9 cellular contexts compared by ENCODE assay signal in genomic region chr19:18284710-18285430, GRCh38. TPM values are rescaled to one million over a fixed set of nuclear protein-coding genes. Genes with fewer than 3 reads are reported as not detected.
DNase-seq lines count a peak whose midpoint lies in the region; ATAC-seq and TF ChIP-seq lines count a peak whose summit lies in the region.
"Had no signal": no experiment of that assay in that cellular context is flagged by ENCODE, and none has a peak within 500 bp of the region (broad histone marks: within the 10 kb centered on the region; RNA-seq: fewer than 3 reads in every experiment).

No MANE protein-coding gene starts in this region.

- TF ChIP-seq RAD21 in liver (IDR thresholded peaks at IDR 0.05) = no peak

- DNase-seq in H7 = peak; percentile 20
- DNase-seq in activated CD8-positive, alpha-beta memory T cell treated with anti-CD3 and anti-CD28 coated beads, Interleukin-2, amount 50 U/mL, for 48 hours = peak; percentile 82
- peak; percentile 49 to 78 for DNase-seq in stimulated activated effector memory CD8-positive, alpha-beta T cell treated with anti-CD3 and anti-CD28 coated beads, Interleukin-12 subunit alpha, Interleukin-12 subunit beta, amount 100 ng/mL, for 72 hours (ENCODE audit: low spot score in 2 of 2)
- DNase-seq in NCI-H526 treated with DMSO at 0.1 percent for 48 hours (lab: John Stamatoyannopoulos, UW) = no peak
- DNase-seq in GDM1 (lab: John Stamatoyannopoulos, UW) = no peak
- DNase-seq in CD1c-positive myeloid dendritic cell (ENCODE audit: extremely low spot score) = no peak

- no peaks in the 10 kb centered on the region for H3K36me3 ChIP-seq in H7 (replicated peaks; ENCODE audit: control insufficient read depth, insufficient read depth, low read length)
- no peaks in the 10 kb centered on the region for H3K36me3 ChIP-seq in liver (ENCODE audit: control insufficient read depth in 4 of 4, insufficient read depth in 3 of 4, low read depth in 1 of 4, low read length in 3 of 4)

- no peak for TF ChIP-seq CTCF in liver (IDR thresholded peaks at IDR 0.05; ENCODE audit: low read depth, low read length, missing input control)

- H3K27me3 ChIP-seq in H7 (ENCODE audit: control insufficient read depth, insufficient read depth, low read length) (no peaks in the 10 kb centered on the region), liver (ENCODE audit: control insufficient read depth in 4 of 4, insufficient read depth in 4 of 4, low read length in 3 of 4) (no peaks in the 10 kb centered on the region)

- H3K36me3 Mint-ChIP-seq in stimulated activated effector memory CD8-positive, alpha-beta T cell treated with anti-CD3 and anti-CD28 coated beads, Interleukin-12 subunit alpha, Interleukin-12 subunit beta, amount 100 ng/mL, for 72 hours = peaks cover 57% of the 10 kb centered on the region

- no peak overlapping the region for H3K4me3 ChIP-seq in H7 (ENCODE audit: insufficient read depth, low read depth, low read length)
- H3K4me3 ChIP-seq in liver (ENCODE audit: low read depth in 1 of 3, low read length in 3 of 3) = no peak overlapping the region

- H3K9ac ChIP-seq in liver (ENCODE audit: low read depth in 1 of 2, low read length in 2 of 2) = no peak overlapping the region

- H3K9me3 Mint-ChIP-seq in stimulated activated effector memory CD8-positive, alpha-beta T cell treated with anti-CD3 and anti-CD28 coated beads, Interleukin-12 subunit alpha, Interleukin-12 subunit beta, amount 100 ng/mL, for 72 hours = no peaks in the 10 kb centered on the region

- ATAC-seq in stimulated activated effector memory CD8-positive, alpha-beta T cell treated with anti-CD3 and anti-CD28 coated beads, Interleukin-12 subunit alpha, Interleukin-12 subunit beta, amount 100 ng/mL, for 72 hours = peak; percentile 39
- no peak for ATAC-seq in GM18861 (IDR thresholded peaks at IDR 0.05; ENCODE audit: unreplicated experiment)

- 60% methylated on average over 13 of the region's 13 CpGs for WGBS in liver

- H3K27ac ChIP-seq in liver (ENCODE audit: low read depth in 1 of 2, low read length in 2 of 2) = peak overlapping the region; percentile 5 to 62

- H3K27ac Mint-ChIP-seq in stimulated activated effector memory CD8-positive, alpha-beta T cell treated with anti-CD3 and anti-CD28 coated beads, Interleukin-12 subunit alpha, Interleukin-12 subunit beta, amount 100 ng/mL, for 72 hours = peak overlapping the region; percentile 94

- H3K4me1 ChIP-seq in liver (ENCODE audit: control insufficient read depth in 4 of 4, insufficient read depth in 4 of 4, low read length in 3 of 4) = peaks cover 0 to 12% (median 5%) of the 10 kb centered on the region in 4 donors

- H3K4me1 Mint-ChIP-seq in stimulated activated effector memory CD8-positive, alpha-beta T cell treated with anti-CD3 and anti-CD28 coated beads, Interleukin-12 subunit alpha, Interleukin-12 subunit beta, amount 100 ng/mL, for 72 hours = peaks cover 59% of the 10 kb centered on the region

- H3K9me3 ChIP-seq in liver (ENCODE audit: control insufficient read depth in 4 of 4, low read length in 3 of 4) = no peaks in the 10 kb centered on the region

- H3K4me3 Mint-ChIP-seq in stimulated activated effector memory CD8-positive, alpha-beta T cell treated with anti-CD3 and anti-CD28 coated beads, Interleukin-12 subunit alpha, Interleukin-12 subunit beta, amount 100 ng/mL, for 72 hours = peak overlapping the region; percentile 96

TF ChIP-seq in liver, 16 proteins besides CTCF, POLR2A, EP300 and RAD21:
- TF ChIP-seq FOXA1 (IDR thresholded peaks at IDR 0.05) (no peak), RXRA (IDR thresholded peaks at IDR 0.05) (no peak), YY1 (IDR thresholded peaks at IDR 0.05) (no peak), HNF4A (conservative IDR thresholded peaks at IDR 0.05) (no peak), FOXA2 (IDR thresholded peaks at IDR 0.05) (no peak), HNF4G (IDR thresholded peaks at IDR 0.05) (no peak), TAF1 (conservative IDR thresholded peaks at IDR 0.05) (no peak), ATF3 (IDR thresholded peaks at IDR 0.05) (no peak), ZBTB33 (IDR thresholded peaks at IDR 0.05) (no peak), SP1 (IDR thresholded peaks at IDR 0.05) (no peak), JUND (IDR thresholded peaks at IDR 0.05) (no peak), GABPA (IDR thresholded peaks at IDR 0.05 in 1 of 2, conservative IDR thresholded peaks at IDR 0.05 in 1 of 2) (no peak), EGR1 (IDR thresholded peaks at IDR 0.05; ENCODE audit: low read depth in 2 of 2) (no peak), NR2F2 (IDR thresholded peaks at IDR 0.05) (no peak), REST (IDR thresholded peaks at IDR 0.05) (no peak)

RNA-seq across cellular contexts. Expression of gene JUND, which starts 3.4 kb away (rescaled TPM):
- total RNA-seq in H7 (2014; rRNA removed; shearing (Covaris generic)) = 173 and 181 TPM in 2 replicates
- total RNA-seq in liver = 100 to 1,000 TPM in 1 of 2 donors, 10 to 100 TPM in 1; 36.9 to 103 TPM
- 10 to 100 TPM; 12.8 to 46.7 TPM for polyA plus RNA-seq in liver

RNA-seq across cellular contexts. Expression of gene IQCN, which starts 10.6 kb away (rescaled TPM):
- 0.55 and 0.76 TPM in 2 replicates for total RNA-seq in H7 (2014; rRNA removed; shearing (Covaris generic))
- 1 to 10 TPM in 1 of 2 donors, under 1 TPM in 1; 0.19 to 2.4 TPM for total RNA-seq in liver
- polyA plus RNA-seq in liver = under 1 TPM; 0.43 to 0.64 TPM
- polyA plus RNA-seq: keratinocyte had no signal

RNA-seq across cellular contexts. Expression of gene LSM4, which starts 38.0 kb away (rescaled TPM):
- total RNA-seq in H7 (2014; rRNA removed; shearing (Covaris generic)) = 787 and 838 TPM in 2 replicates
- total RNA-seq in liver = 100 to 1,000 TPM in 1 of 2 donors, 10 to 100 TPM in 1; 42.4 to 100 TPM
- polyA plus RNA-seq in liver = 10 to 100 TPM; 68.4 to 81.9 TPM

RNA-seq across cellular contexts. Expression of gene PGPEP1, which starts 55.5 kb away (rescaled TPM):
- 11.5 and 13.6 TPM in 2 replicates for total RNA-seq in H7 (2014; rRNA removed; shearing (Covaris generic))
- 10 to 100 TPM; 21.5 to 48.3 TPM for total RNA-seq in liver
- 10 to 100 TPM; 15.8 to 30.8 TPM for polyA plus RNA-seq in liver

RNA-seq across cellular contexts. Expression of gene PDE4C, which starts 58.6 kb away (rescaled TPM):
- total RNA-seq in H7 (2014; rRNA removed; shearing (Covaris generic)) = 0.52 and 1.4 TPM in 2 replicates
- under 1 TPM; 0.51 to 0.75 TPM for total RNA-seq in liver
- under 1 TPM in 1 of 2 donors, not detected in 1; 0.23 TPM for polyA plus RNA-seq in liver
- polyA plus RNA-seq: keratinocyte had no signal

Comparison
In these comparisons a context has a peak if more than half of its experiments do, and no peak if none do; other contexts are left out.
1. DNase-seq: peak in H7 (single experiment), activated CD8-positive, alpha-beta memory T cell treated with anti-CD3 and anti-CD28 coated beads, Interleukin-2, amount 50 U/mL, for 48 hours (single experiment) and stimulated activated effector memory CD8-positive, alpha-beta T cell treated with anti-CD3 and anti-CD28 coated beads, Interleukin-12 subunit alpha, Interleukin-12 subunit beta, amount 100 ng/mL, for 72 hours (2 of 2); none in NCI-H526 treated with DMSO at 0.1 percent for 48 hours (single experiment), GDM1 (single experiment) and CD1c-positive myeloid dendritic cell (single experiment).